ENCODE assay signal across 39 cellular contexts in genomic region chr5:144876990-144877389, GRCh38.
"Had no signal": no experiment of that assay in that cellular context is flagged by ENCODE, and none has a peak within 500 bp of the region (broad histone marks: within the 10 kb centered on the region; RNA-seq: fewer than 3 reads in every experiment).

No MANE protein-coding gene starts in this region.

- H3K27ac Mint-ChIP-seq: activated naive CD4-positive, alpha-beta T cell treated with anti-CD3 and anti-CD28 coated beads for 36 hours; activated naive CD4-positive, alpha-beta T cell treated with anti-CD3 and anti-CD28 coated beads, Interleukin-2, amount 10 ng/mL, durations not matched to agents 7 days and 5 days; activated naive CD4-positive, alpha-beta T cell treated with anti-CD3 and anti-CD28 coated beads, Interleukin-2, amount 50 U/mL, for 24 hours; activated naive CD4-positive, alpha-beta T cell treated with anti-CD3 and anti-CD28 coated beads, Interleukin-2, amount 50 U/mL, for 72 hours; activated naive CD8-positive, alpha-beta T cell; activated naive CD8-positive, alpha-beta T cell treated with anti-CD3 and anti-CD28 coated beads for 36 hours; activated naive CD8-positive, alpha-beta T cell treated with anti-CD3 and anti-CD28 coated beads, Interleukin-2, amount 10 ng/mL, durations not matched to agents 7 days and 5 days; activated naive CD8-positive, alpha-beta T cell treated with anti-CD3 and anti-CD28 coated beads, Interleukin-2, amount 50 U/mL, for 24 hours; activated T-cell treated with anti-CD3 and anti-CD28 coated beads, Interleukin-2, amount 50 U/mL, for 24 hours; activated T-cell treated with anti-CD3 and anti-CD28 coated beads, Interleukin-2, amount 50 U/mL, for 72 hours; activated T-helper 1 cell treated with anti-CD3 and anti-CD28 coated beads, Interleukin-12 subunit alpha, Interleukin-12 subunit beta, Interleukin-2, Interleukin-4 antibody, amounts not matched to agents 30 ng/mL and 10 ng/mL and 1 ng/mL, durations not matched to agents 14 hours and 24 hours and 36 hours; activated T-helper 17 cell treated with anti-CD3 and anti-CD28 coated beads, Interleukin-2, amount 50 U/mL, for 72 hours; activated T-helper 2 cell treated with anti-CD3 and anti-CD28 coated beads, Interferon-gamma antibody, Interleukin-2, Interleukin-4, amounts not matched to agents 10 μg/mL and 5 μg/mL and 100 μg/mL, durations not matched to agents 14 hours and 24 hours and 36 hours; brain had no signal

- DNase-seq: activated effector memory CD4-positive, alpha-beta T cell treated with anti-CD3 and anti-CD28 coated beads, Interleukin-2, amount 50 U/mL, for 16 hours; activated effector memory CD4-positive, alpha-beta T cell treated with Interleukin-2 at 50 U/mL for 16 hours; activated gamma-delta T cell; activated gamma-delta T cell treated with Interleukin-2 at 50 U/mL for 16 hours; activated naive CD4-positive, alpha-beta T cell; activated naive CD4-positive, alpha-beta T cell treated with anti-CD3 and anti-CD28 coated beads for 36 hours; activated naive CD4-positive, alpha-beta T cell treated with anti-CD3 and anti-CD28 coated beads, Interleukin-2, amount 10 ng/mL, durations not matched to agents 7 days and 5 days; activated naive CD4-positive, alpha-beta T cell treated with anti-CD3 and anti-CD28 coated beads, Interleukin-2, amount 50 U/mL, for 16 hours; activated naive CD4-positive, alpha-beta T cell treated with Interleukin-2 at 50 U/mL for 16 hours; activated naive CD8-positive, alpha-beta T cell treated with anti-CD3 and anti-CD28 coated beads for 36 hours; activated naive CD8-positive, alpha-beta T cell treated with anti-CD3 and anti-CD28 coated beads, Interleukin-2, amount 10 ng/mL, durations not matched to agents 7 days and 5 days; activated naive CD8-positive, alpha-beta T cell treated with anti-CD3 and anti-CD28 coated beads, Interleukin-2, amount 50 U/mL, for 24 hours; activated T-cell treated with anti-CD3 and anti-CD28 coated beads, Interleukin-2, amount 50 U/mL, for 24 hours; activated T-cell treated with anti-CD3 and anti-CD28 coated beads, Interleukin-2, amount 50 U/mL, for 4 hours; activated T-cell treated with anti-CD3 and anti-CD28 coated beads, Interleukin-2, amount 50 U/mL, for 48 hours; activated T-cell treated with anti-CD3 and anti-CD28 coated beads, Interleukin-2, amount 50 U/mL, for 72 hours; adrenal gland; amniotic stem cell; amygdala; anterior cingulate cortex; aorta; body of pancreas; brain microvascular endothelial cell; caudate nucleus; central memory CD4-positive, alpha-beta T cell; cerebellar nuclear complex had no signal

- H3K4me3 ChIP-seq: adrenal gland, ascending aorta, body of pancreas, breast epithelium, cardiac muscle cell had no signal

- H3K4me1 Mint-ChIP-seq: activated naive CD4-positive, alpha-beta T cell treated with anti-CD3 and anti-CD28 coated beads, Interleukin-2, amount 10 ng/mL, durations not matched to agents 7 days and 5 days; activated naive CD4-positive, alpha-beta T cell treated with anti-CD3 and anti-CD28 coated beads, Interleukin-2, amount 50 U/mL, for 24 hours; activated naive CD8-positive, alpha-beta T cell treated with anti-CD3 and anti-CD28 coated beads for 36 hours; activated naive CD8-positive, alpha-beta T cell treated with anti-CD3 and anti-CD28 coated beads, Interleukin-2, amount 10 ng/mL, durations not matched to agents 7 days and 5 days; activated naive CD8-positive, alpha-beta T cell treated with anti-CD3 and anti-CD28 coated beads, Interleukin-2, amount 50 U/mL, for 24 hours; activated T-helper 17 cell treated with anti-CD3 and anti-CD28 coated beads, Interleukin-2, amount 50 U/mL, for 72 hours; brain; central memory CD8-positive, alpha-beta T cell had no signal

- H3K4me1 ChIP-seq: adrenal gland, ascending aorta, body of pancreas, breast epithelium had no signal

- H3K9me3 ChIP-seq: adrenal gland, ascending aorta, body of pancreas, breast epithelium had no signal

- H3K36me3 ChIP-seq: adrenal gland, ascending aorta, brain microvascular endothelial cell, breast epithelium, cardiac muscle cell had no signal

- H3K9me3 Mint-ChIP-seq: activated naive CD4-positive, alpha-beta T cell treated with anti-CD3 and anti-CD28 coated beads, Interleukin-2, amount 50 U/mL, for 24 hours had no signal

- FAIRE-seq: astrocyte, bronchial epithelial cell had no signal

- H3K27ac ChIP-seq: adrenal gland, ascending aorta, body of pancreas, brain microvascular endothelial cell, breast epithelium, cardiac muscle cell had no signal

- H3K27me3 ChIP-seq: adrenal gland, ascending aorta, body of pancreas, brain microvascular endothelial cell, breast epithelium, cardiac muscle cell had no signal

- ATAC-seq: activated naive CD4-positive, alpha-beta T cell treated with anti-CD3 and anti-CD28 coated beads, Interleukin-2, amount 50 U/mL, for 72 hours; activated naive CD8-positive, alpha-beta T cell treated with anti-CD3 and anti-CD28 coated beads, Interleukin-2, amount 50 U/mL, for 24 hours; activated T-cell treated with anti-CD3 and anti-CD28 coated beads, Interleukin-2, amount 50 U/mL, for 4 hours; activated T-cell treated with anti-CD3 and anti-CD28 coated beads, Interleukin-2, amount 50 U/mL, for 72 hours; activated T-helper 17 cell treated with anti-CD3 and anti-CD28 coated beads, Interleukin-2, amount 50 U/mL, for 72 hours; body of pancreas had no signal

- H3K4me3 Mint-ChIP-seq: activated naive CD4-positive, alpha-beta T cell treated with anti-CD3 and anti-CD28 coated beads for 36 hours; activated naive CD4-positive, alpha-beta T cell treated with anti-CD3 and anti-CD28 coated beads, Interleukin-2, amount 10 ng/mL, durations not matched to agents 7 days and 5 days; activated naive CD4-positive, alpha-beta T cell treated with anti-CD3 and anti-CD28 coated beads, Interleukin-2, amount 50 U/mL, for 24 hours; activated naive CD8-positive, alpha-beta T cell; activated naive CD8-positive, alpha-beta T cell treated with anti-CD3 and anti-CD28 coated beads for 36 hours; activated naive CD8-positive, alpha-beta T cell treated with anti-CD3 and anti-CD28 coated beads, Interleukin-2, amount 10 ng/mL, durations not matched to agents 7 days and 5 days; activated naive CD8-positive, alpha-beta T cell treated with anti-CD3 and anti-CD28 coated beads, Interleukin-2, amount 50 U/mL, for 24 hours; activated T-cell treated with anti-CD3 and anti-CD28 coated beads, Interleukin-2, amount 50 U/mL, for 24 hours; activated T-cell treated with anti-CD3 and anti-CD28 coated beads, Interleukin-2, amount 50 U/mL, for 4 hours; activated T-cell treated with anti-CD3 and anti-CD28 coated beads, Interleukin-2, amount 50 U/mL, for 72 hours; activated T-helper 1 cell treated with anti-CD3 and anti-CD28 coated beads, Interleukin-12 subunit alpha, Interleukin-12 subunit beta, Interleukin-2, Interleukin-4 antibody, amounts not matched to agents 30 ng/mL and 10 ng/mL and 1 ng/mL, durations not matched to agents 14 hours and 24 hours and 36 hours; activated T-helper 17 cell treated with anti-CD3 and anti-CD28 coated beads, Interleukin-2, amount 50 U/mL, for 72 hours; brain; central memory CD8-positive, alpha-beta T cell had no signal

- H3K27me3 Mint-ChIP-seq: activated naive CD4-positive, alpha-beta T cell treated with anti-CD3 and anti-CD28 coated beads, Interleukin-2, amount 10 ng/mL, durations not matched to agents 7 days and 5 days; activated naive CD4-positive, alpha-beta T cell treated with anti-CD3 and anti-CD28 coated beads, Interleukin-2, amount 50 U/mL, for 24 hours; activated naive CD8-positive, alpha-beta T cell; activated naive CD8-positive, alpha-beta T cell treated with anti-CD3 and anti-CD28 coated beads for 36 hours; activated naive CD8-positive, alpha-beta T cell treated with anti-CD3 and anti-CD28 coated beads, Interleukin-2, amount 10 ng/mL, durations not matched to agents 7 days and 5 days; activated naive CD8-positive, alpha-beta T cell treated with anti-CD3 and anti-CD28 coated beads, Interleukin-2, amount 50 U/mL, for 24 hours; activated T-cell treated with anti-CD3 and anti-CD28 coated beads, Interleukin-2, amount 50 U/mL, for 24 hours; activated T-helper 17 cell treated with anti-CD3 and anti-CD28 coated beads, Interleukin-2, amount 50 U/mL, for 72 hours; brain; central memory CD8-positive, alpha-beta T cell had no signal

- H3K36me3 Mint-ChIP-seq: activated naive CD4-positive, alpha-beta T cell treated with anti-CD3 and anti-CD28 coated beads, Interleukin-2, amount 10 ng/mL, durations not matched to agents 7 days and 5 days; activated naive CD4-positive, alpha-beta T cell treated with anti-CD3 and anti-CD28 coated beads, Interleukin-2, amount 50 U/mL, for 24 hours; activated naive CD4-positive, alpha-beta T cell treated with anti-CD3 and anti-CD28 coated beads, Interleukin-2, amount 50 U/mL, for 72 hours; activated naive CD8-positive, alpha-beta T cell; activated naive CD8-positive, alpha-beta T cell treated with anti-CD3 and anti-CD28 coated beads for 36 hours; activated naive CD8-positive, alpha-beta T cell treated with anti-CD3 and anti-CD28 coated beads, Interleukin-2, amount 10 ng/mL, durations not matched to agents 7 days and 5 days; brain had no signal
